In genomic region chr1:180854001-180854400, GRCh38 we compare ENCODE assay signal across 21 cellular contexts. TPM values are rescaled to one million over a fixed set of nuclear protein-coding genes. Genes with fewer than 3 reads are reported as not detected.
DNase-seq lines count a peak whose midpoint lies in the region; ATAC-seq, FAIRE-seq and TF ChIP-seq lines count a peak whose summit lies in the region.
"Had no signal": no experiment of that assay in that cellular context is flagged by ENCODE, and none has a peak within 500 bp of the region (broad histone marks: within the 10 kb centered on the region; RNA-seq: fewer than 3 reads in every experiment).

No MANE protein-coding gene starts in this region.

- CTCF ChIA-PET in HepG2 (lab: Yijun Ruan, JAX; ENCODE audit: low intra/inter-chr PET ratio, low total read pairs), result no interaction called here

- no peak overlapping the region for H3K4me3 Mint-ChIP-seq in nephron progenitor cell
- H3K4me3 Mint-ChIP-seq: activated CD4-positive, alpha-beta T cell treated with anti-CD3 and anti-CD28 coated beads, Interleukin-2, amount 10 ng/mL, durations not matched to agents 7 days and 5 days had no signal

- no peak for TF ChIP-seq EP300 in HepG2 (IDR thresholded peaks at IDR 0.05; ENCODE audit: low read depth in 2 of 2, low read length in 2 of 2)
- no peak for TF ChIP-seq EP300 in HepG2 (CRISPR knock-in tag; IDR thresholded peaks at IDR 0.05; ENCODE audit: borderline replicate concordance)

- no peak overlapping the region for H3K27ac ChIP-seq in BLaER1 treated with 17β-estradiol and CSF1 and Interleukin-3, amounts not matched to agents 10 nM and 100 nM
- H3K27ac ChIP-seq in OCI-LY3 (ENCODE audit: low read length) (peak overlapping the region; percentile 5; the same call in 1 of the 2 replicates), HepG2 (ENCODE audit: extremely low read length, insufficient read depth, low read length) (no peak overlapping the region)
- H3K27ac ChIP-seq: KMS-11, Peyer's patch, uterus had no signal

- no peaks in the 10 kb centered on the region for H3K27me3 Mint-ChIP-seq in nephron progenitor cell (ENCODE audit: low read depth, poor library complexity)
- H3K27me3 Mint-ChIP-seq: activated CD4-positive, alpha-beta T cell treated with anti-CD3 and anti-CD28 coated beads, Interleukin-2, amount 10 ng/mL, durations not matched to agents 7 days and 5 days had no signal

- H3K36me3 ChIP-seq in BLaER1 treated with 17β-estradiol and CSF1 and Interleukin-3, amounts not matched to agents 10 nM and 100 nM, result peaks cover 0 to 13% (median 0%) of the 10 kb centered on the region in 11 experiments; a peak in 5 of 22 replicates
- no peaks in the 10 kb centered on the region for H3K36me3 ChIP-seq in OCI-LY3 (replicated peaks; ENCODE audit: low read depth, low read length)
- no peaks in the 10 kb centered on the region for H3K36me3 ChIP-seq in HepG2 (replicated peaks in 1 of 2; ENCODE audit: control insufficient read depth in 1 of 2, insufficient read depth in 2 of 2, low read length in 2 of 2)
- H3K36me3 ChIP-seq: Peyer's patch, uterus had no signal

- H2AFZ ChIP-seq in OCI-LY3 (ENCODE audit: low read depth, low read length) (no peak overlapping the region), HepG2 (ENCODE audit: low read length) (no peak overlapping the region)

- in situ Hi-C loops in HepG2 (cut with HindIII; ENCODE audit: extremely low pct_ligation_motif_present, low pct_unique_long_range_greater_than_20kb), result no loop called here

- H3K4me1 ChIP-seq in BLaER1 treated with 17β-estradiol and CSF1 and Interleukin-3, amounts not matched to agents 10 nM and 100 nM, result peaks cover 19 to 42% (median 31%) of the 10 kb centered on the region in 10 experiments
- peaks cover 66% of the 10 kb centered on the region for H3K4me1 ChIP-seq in OCI-LY3 (ENCODE audit: low read length)
- H3K4me1 ChIP-seq in HepG2 (ENCODE audit: insufficient read depth, low read length), result no peaks in the 10 kb centered on the region
- H3K4me1 ChIP-seq: Peyer's patch, uterus had no signal

- peak overlapping the region in 8 of 11 experiments; percentile 2 to 44 (median 22); a peak in 12 of 22 replicates for H3K4me2 ChIP-seq in BLaER1 treated with 17β-estradiol and CSF1 and Interleukin-3, amounts not matched to agents 10 nM and 100 nM
- H3K4me2 ChIP-seq in OCI-LY3 (ENCODE audit: low read length) (peak overlapping the region; percentile 67), HepG2 (ENCODE audit: low read depth, low read length) (no peak overlapping the region)
- H3K4me2 ChIP-seq: KMS-11 had no signal

- DNase-seq in dermis blood vessel endothelial cell (peak; percentile 39), nephron progenitor cell (no peak), GM12892 (ENCODE audit: insufficient read length) (no peak), HepG2 (ENCODE audit: low spot score) (no peak)
- DNase-seq: activated CD4-positive, alpha-beta T cell treated with anti-CD3 and anti-CD28 coated beads, Interleukin-2, amount 10 ng/mL, durations not matched to agents 7 days and 5 days; activated CD8-positive, alpha-beta memory T cell treated with anti-CD3 and anti-CD28 coated beads, Interleukin-2, amount 50 U/mL, for 4 hours; activated effector memory CD4-positive, alpha-beta T cell treated with Interleukin-2 at 50 U/mL for 16 hours; amniotic stem cell; foreskin melanocyte; mucosa of descending colon; NCI-H1092 treated with DMSO at 0.1 percent for 48 hours; occipital lobe; Peyer's patch; stimulated activated CD4-positive, alpha-beta T cell treated with anti-CD3 and anti-CD28 coated beads, Interleukin-2, amount 100 ng/mL, for 24 hours; uterus had no signal

- POLR2A ChIA-PET in HepG2 (lab: Yijun Ruan, JAX), result no interaction called here

- intact Hi-C loops in HepG2 (cut with micrococcal nuclease; ENCODE audit: unreplicated experiment), result no loop called here

- H4K20me1 ChIP-seq in BLaER1 treated with 17β-estradiol and CSF1 and Interleukin-3, amounts not matched to agents 10 nM and 100 nM, result peaks cover 0 to 20% (median 0%) of the 10 kb centered on the region in 11 experiments; a peak in 3 of 22 replicates
- H4K20me1 ChIP-seq in OCI-LY3 (ENCODE audit: insufficient read depth, low read length) (no peaks in the 10 kb centered on the region), HepG2 (ENCODE audit: insufficient read depth, low read length) (no peaks in the 10 kb centered on the region)

- TF ChIP-seq POLR2A in GM12892 (IDR thresholded peaks at IDR 0.05; ENCODE audit: low read depth, low read length) (no peak), HepG2 (IDR thresholded peaks at IDR 0.05; ENCODE audit: insufficient read depth in 1 of 2, low read depth in 2 of 2, low read length in 2 of 2) (no peak)

- TF ChIP-seq CTCF in OCI-LY3 (IDR thresholded peaks at IDR 0.05; ENCODE audit: low read depth, low read length) (no peak), nephron progenitor cell (IDR thresholded peaks at IDR 0.05) (no peak), HepG2 (CRISPR knock-in tag; IDR thresholded peaks at IDR 0.05) (no peak)

- no peak overlapping the region for H3K4me3 ChIP-seq in BLaER1 treated with 17β-estradiol and CSF1 and Interleukin-3, amounts not matched to agents 10 nM and 100 nM
- peak overlapping the region; percentile 42 for H3K4me3 ChIP-seq in OCI-LY3 (ENCODE audit: low read length)
- H3K4me3 ChIP-seq in HepG2 (replicated peaks in 1 of 3; ENCODE audit: insufficient read depth in 1 of 3, low read depth in 2 of 3, low read length in 3 of 3), result no peak overlapping the region
- H3K4me3 ChIP-seq: mucosa of descending colon, Peyer's patch, uterus had no signal

- no peak for TF ChIP-seq RAD21 in HepG2 (CRISPR knock-in tag; IDR thresholded peaks at IDR 0.05)

- peaks cover 7 to 20% (median 13%) of the 10 kb centered on the region in 11 experiments; a peak in 20 of 22 replicates for H3K9me3 ChIP-seq in BLaER1 treated with 17β-estradiol and CSF1 and Interleukin-3, amounts not matched to agents 10 nM and 100 nM (replicated peaks in 1 of 11)
- H3K9me3 ChIP-seq in OCI-LY3 (ENCODE audit: insufficient read depth, low read length) (no peaks in the 10 kb centered on the region), HepG2 (ENCODE audit: low read length) (no peaks in the 10 kb centered on the region)
- H3K9me3 ChIP-seq: mucosa of descending colon, Peyer's patch, uterus had no signal

- FAIRE-seq in GM12892 (lab: Jason Lieb, UNC) (no peak), HepG2 (lab: Jason Lieb, UNC) (no peak)
- FAIRE-seq: endometrium had no signal

- no peak for ATAC-seq in HG02840 (IDR thresholded peaks at IDR 0.05; ENCODE audit: low FRiP score, unreplicated experiment)
- ATAC-seq in GM21367 (IDR thresholded peaks at IDR 0.05; ENCODE audit: unreplicated experiment), result no peak
- ATAC-seq in HepG2, result no peak
- ATAC-seq: mucosa of descending colon had no signal

- peak overlapping the region; percentile 13 for H3K27ac Mint-ChIP-seq in nephron progenitor cell
- H3K27ac Mint-ChIP-seq: activated CD4-positive, alpha-beta T cell treated with anti-CD3 and anti-CD28 coated beads, Interleukin-2, amount 10 ng/mL, durations not matched to agents 7 days and 5 days had no signal

- H3K9me3 Mint-ChIP-seq in nephron progenitor cell, result no peaks in the 10 kb centered on the region

- H3K36me3 Mint-ChIP-seq in nephron progenitor cell (ENCODE audit: low read depth), result peaks cover 22% of the 10 kb centered on the region

- no peaks in the 10 kb centered on the region for H3K79me2 ChIP-seq in OCI-LY3 (ENCODE audit: low read length)
- H3K79me2 ChIP-seq in HepG2 (ENCODE audit: insufficient read depth, low read length), result no peaks in the 10 kb centered on the region

- H3K27me3 ChIP-seq in BLaER1 treated with 17β-estradiol and CSF1 and Interleukin-3, amounts not matched to agents 10 nM and 100 nM, result peaks cover 0 to 73% (median 0%) of the 10 kb centered on the region in 11 experiments; a peak in 6 of 22 replicates
- H3K27me3 ChIP-seq in OCI-LY3 (ENCODE audit: low read depth, low read length) (no peaks in the 10 kb centered on the region), HepG2 (ENCODE audit: control insufficient read depth in 1 of 2, insufficient read depth in 2 of 2, low read length in 2 of 2) (no peaks in the 10 kb centered on the region)
- H3K27me3 ChIP-seq: Peyer's patch, uterus had no signal

- no peak overlapping the region for H3K9ac ChIP-seq in BLaER1 treated with 17β-estradiol and CSF1 and Interleukin-3, amounts not matched to agents 10 nM and 100 nM
- H3K9ac ChIP-seq in OCI-LY3 (ENCODE audit: low read length) (peak overlapping the region; percentile 3; the same call in 1 of the 2 replicates), HepG2 (ENCODE audit: insufficient read depth, low read depth, low read length) (no peak overlapping the region)
- H3K9ac ChIP-seq: KMS-11 had no signal

- 92% methylated on average over 2 of the region's 2 CpGs for WGBS in HepG2 (ENCODE audit: low lambda C conversion rate)

- peaks cover 22% of the 10 kb centered on the region for H3K4me1 Mint-ChIP-seq in nephron progenitor cell

- no TSS peak for BruUV-seq in HepG2 (replicated peaks; lab: Mats Ljungman, UMichigan)

TF ChIP-seq in HepG2, 621 proteins besides CTCF, POLR2A, EP300 and RAD21 (continues in another document):
- TF ChIP-seq MEF2D (CRISPR knock-in tag; IDR thresholded peaks at IDR 0.05) (no peak), NBN (conservative IDR thresholded peaks at IDR 0.05) (no peak)

RNA-seq across cellular contexts. Expression of gene KIAA1614, which starts 58.7 kb away (rescaled TPM):
- 5.9 and 6.1 TPM in 2 replicates for total RNA-seq in dermis blood vessel endothelial cell
- polyA plus RNA-seq in GM12892 (2012; ENCODE audit: missing spikeins), result 0.40 TPM
- 0.32 and 0.77 TPM in 2 replicates for total RNA-seq in HepG2 (2016; rRNA removed; fragmentation: Illumina TruSeq; extraction: Trizol)
- 0.10 TPM in 1 of 2 replicates, not detected in the other for total RNA-seq in HepG2 (2016; cell fraction: cytosol; rRNA removed; fragmentation: Illumina TruSeq; extraction: Trizol; ENCODE audit: low read depth)
- 0.16 and 0.17 TPM in 2 replicates for total RNA-seq in HepG2 (2016; cell fraction: insoluble cytoplasmic fraction; rRNA removed; fragmentation: Illumina TruSeq; extraction: Trizol)
- 0.46 and 0.52 TPM in 2 replicates for total RNA-seq in HepG2 (2016; cell fraction: membrane; rRNA removed; fragmentation: Illumina TruSeq; extraction: Trizol)
- 0.43 and 0.81 TPM in 2 replicates for total RNA-seq in HepG2 (2016; cell fraction: nucleus; rRNA removed; fragmentation: Illumina TruSeq; extraction: Trizol)
- 0.12 and 0.15 TPM in 2 replicates for polyA plus RNA-seq in HepG2 (2011; rRNA removed)
- polyA plus RNA-seq in HepG2 (2011; cell fraction: cytosol; rRNA removed), result 0.27 TPM in 2 replicates
- 0.16 and 0.48 TPM in 2 replicates for polyA plus RNA-seq in HepG2 (2011; cell fraction: nucleus; rRNA removed)
- 0.40 and 0.48 TPM in 2 replicates for polyA plus RNA-seq in HepG2 (2012)
- 0.06 and 0.26 TPM in 2 replicates for polyA plus RNA-seq in HepG2 (2016; cell fraction: cytosol; fragmentation: Illumina TruSeq; extraction: Trizol; ENCODE audit: low read depth)
- polyA plus RNA-seq in HepG2 (2016; cell fraction: insoluble cytoplasmic fraction; fragmentation: Illumina TruSeq; extraction: Trizol; ENCODE audit: low read depth), result 0.17 and 0.20 TPM in 2 replicates
- 0.09 and 0.14 TPM in 2 replicates for polyA plus RNA-seq in HepG2 (2016; cell fraction: membrane; fragmentation: Illumina TruSeq; extraction: Trizol; ENCODE audit: low read depth)
- 0.11 and 0.16 TPM in 2 replicates for polyA plus RNA-seq in HepG2 (2016; cell fraction: nucleus; fragmentation: Illumina TruSeq; extraction: Trizol; ENCODE audit: insufficient read depth, low read depth)
- 0.44 and 0.48 TPM in 2 replicates for polyA minus RNA-seq in HepG2 (2011; rRNA and poly(A)+ RNA removed; ENCODE audit: low replicate concordance)
- not detected in 2 replicates for polyA minus RNA-seq in HepG2 (2011; cell fraction: cytosol; rRNA and poly(A)+ RNA removed)
- polyA minus RNA-seq in HepG2 (2011; cell fraction: nucleus; rRNA and poly(A)+ RNA removed), result 0.12 and 0.26 TPM in 2 replicates
